ENCODE assay signal across 12 cellular contexts in genomic region chr12:67367843-67368242, GRCh38.
"Had no signal": no experiment of that assay in that cellular context is flagged by ENCODE, and none has a peak within 500 bp of the region (broad histone marks: within the 10 kb centered on the region; RNA-seq: fewer than 3 reads in every experiment).

No MANE protein-coding gene starts in this region.

- H3K27ac ChIP-seq: gastrocnemius medialis, heart right ventricle, pancreas, suprapubic skin, upper lobe of left lung had no signal

- H3K9me3 ChIP-seq: gastrocnemius medialis, pancreas, suprapubic skin, upper lobe of left lung had no signal

- ATAC-seq: gastrocnemius medialis, heart right ventricle, left lobe of liver, pancreas had no signal

- H3K4me3 ChIP-seq: gastrocnemius medialis, heart right ventricle, pancreas, suprapubic skin, upper lobe of left lung had no signal

- H3K4me1 ChIP-seq: gastrocnemius medialis, pancreas, suprapubic skin, upper lobe of left lung had no signal

- DNase-seq: activated CD4-positive, alpha-beta T cell treated with anti-CD3 and anti-CD28 coated beads, Interleukin-2, amount 10 ng/mL, durations not matched to agents 7 days and 5 days; activated naive CD8-positive, alpha-beta T cell treated with anti-CD3 and anti-CD28 coated beads for 36 hours; amygdala; effector memory CD4-positive, alpha-beta T cell; gastrocnemius medialis; heart right ventricle; naive B cell; pancreas; stimulated activated CD4-positive, alpha-beta T cell treated with anti-CD3 and anti-CD28 coated beads, Interleukin-4, amount 100 ng/mL, for 24 hours; upper lobe of left lung had no signal

- H3K27me3 ChIP-seq: gastrocnemius medialis, heart right ventricle, pancreas, suprapubic skin, upper lobe of left lung had no signal

- H3K36me3 ChIP-seq: gastrocnemius medialis, heart right ventricle, pancreas, suprapubic skin, upper lobe of left lung had no signal
